6 cellular contexts compared by ENCODE assay signal in the genomic region with DNA sequence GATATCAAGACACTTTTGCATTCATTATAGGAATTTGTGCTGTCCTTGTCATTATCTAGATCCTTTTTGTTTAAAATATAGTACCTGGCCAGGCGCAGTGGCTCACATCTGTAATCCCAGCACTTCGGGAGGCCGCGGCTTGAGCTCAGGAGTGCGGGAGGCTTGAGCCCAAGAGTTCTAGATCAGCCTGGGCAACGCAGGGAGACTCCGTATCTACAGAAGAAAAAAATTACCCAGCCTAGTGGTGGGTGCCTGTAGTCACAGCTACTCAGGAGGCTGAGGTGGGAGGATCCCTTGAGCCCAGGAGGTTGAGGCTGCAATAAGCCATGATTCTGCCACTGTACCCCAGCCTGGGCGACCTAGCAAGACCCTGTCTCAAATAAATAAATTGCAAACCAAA. TPM values are rescaled to one million over a fixed set of nuclear protein-coding genes. Genes with fewer than 3 reads are reported as not detected.
DNase-seq lines count a peak whose midpoint lies in the region; ATAC-seq and TF ChIP-seq lines count a peak whose summit lies in the region.

No MANE protein-coding gene starts in this region.

- peak; percentile 36 for DNase-seq in HK-2 (ENCODE audit: unreplicated experiment)
- DNase-seq in activated CD8-positive, alpha-beta T cell treated with anti-CD3 and anti-CD28 coated beads, Interleukin-2, amount 10 ng/mL, durations not matched to agents 7 days and 5 days, result no peak
- peak; percentile 46 for DNase-seq in left kidney (ENCODE audit: low read depth, low spot score)
- DNase-seq in dedifferentiated amniotic fluid mesenchymal stem cell (ENCODE audit: extremely low spot score), result no peak
- no peak for DNase-seq in HEK293T (ENCODE audit: extremely low spot score)

- no peak for ATAC-seq in activated CD8-positive, alpha-beta T cell treated with anti-CD3 and anti-CD28 coated beads, Interleukin-2, amount 10 ng/mL, durations not matched to agents 7 days and 5 days
- ATAC-seq in HG03159 (IDR thresholded peaks at IDR 0.05; ENCODE audit: unreplicated experiment), result no peak

- H3K4me3 Mint-ChIP-seq in activated CD8-positive, alpha-beta T cell treated with anti-CD3 and anti-CD28 coated beads, Interleukin-2, amount 10 ng/mL, durations not matched to agents 7 days and 5 days, result peak overlapping the region; percentile 98

- no peaks in the 10 kb centered on the region for H3K36me3 Mint-ChIP-seq in activated CD8-positive, alpha-beta T cell treated with anti-CD3 and anti-CD28 coated beads, Interleukin-2, amount 10 ng/mL, durations not matched to agents 7 days and 5 days (ENCODE audit: low read depth)

- H3K27me3 Mint-ChIP-seq in activated CD8-positive, alpha-beta T cell treated with anti-CD3 and anti-CD28 coated beads, Interleukin-2, amount 10 ng/mL, durations not matched to agents 7 days and 5 days (ENCODE audit: low read depth), result no peaks in the 10 kb centered on the region

- no peaks in the 10 kb centered on the region for H3K9me3 Mint-ChIP-seq in activated CD8-positive, alpha-beta T cell treated with anti-CD3 and anti-CD28 coated beads, Interleukin-2, amount 10 ng/mL, durations not matched to agents 7 days and 5 days (ENCODE audit: insufficient read depth)

- H3K4me1 Mint-ChIP-seq in activated CD8-positive, alpha-beta T cell treated with anti-CD3 and anti-CD28 coated beads, Interleukin-2, amount 10 ng/mL, durations not matched to agents 7 days and 5 days (ENCODE audit: low read depth), result peaks cover 20% of the 10 kb centered on the region

- CTCF ChIA-PET in activated CD8-positive, alpha-beta T cell treated with anti-CD3 and anti-CD28 coated beads, Interleukin-2, amount 10 ng/mL, durations not matched to agents 7 days and 5 days (lab: Charles Lee), result no interaction called here
- CTCF ChIA-PET in HEK293T (lab: Yijun Ruan, JAX), result interaction anchor here (0.5 kb wide), 1 partner anchor 100 kb away, joined by 3 read pairs; no protein-coding TSS in a partner anchor

- no peak overlapping the region for H3K27ac Mint-ChIP-seq in activated CD8-positive, alpha-beta T cell treated with anti-CD3 and anti-CD28 coated beads, Interleukin-2, amount 10 ng/mL, durations not matched to agents 7 days and 5 days

- POLR2A ChIA-PET in activated CD8-positive, alpha-beta T cell treated with anti-CD3 and anti-CD28 coated beads, Interleukin-2, amount 10 ng/mL, durations not matched to agents 7 days and 5 days (lab: Charles Lee), result no interaction called here
- POLR2A ChIA-PET in HEK293T (lab: Yijun Ruan, JAX), result no interaction called here

TF ChIP-seq in HEK293T, 16 proteins besides CTCF, POLR2A, EP300 and RAD21:
- no peak for TF ChIP-seq NFRKB (IDR thresholded peaks at IDR 0.05)
- no peak for TF ChIP-seq HDGF (IDR thresholded peaks at IDR 0.05; ENCODE audit: borderline replicate concordance)
- TF ChIP-seq ELF4 (IDR thresholded peaks at IDR 0.05), result no peak
- no peak for TF ChIP-seq TARDBP (IDR thresholded peaks at IDR 0.05)
- no peak for TF ChIP-seq SP1 (IDR thresholded peaks at IDR 0.05)
- no peak for TF ChIP-seq CTBP1 (IDR thresholded peaks at IDR 0.05; ENCODE audit: borderline replicate concordance)
- no peak for TF ChIP-seq ARNT (IDR thresholded peaks at IDR 0.05)
- TF ChIP-seq ZNF384 (IDR thresholded peaks at IDR 0.05), result no peak
- TF ChIP-seq, protein P1, sequence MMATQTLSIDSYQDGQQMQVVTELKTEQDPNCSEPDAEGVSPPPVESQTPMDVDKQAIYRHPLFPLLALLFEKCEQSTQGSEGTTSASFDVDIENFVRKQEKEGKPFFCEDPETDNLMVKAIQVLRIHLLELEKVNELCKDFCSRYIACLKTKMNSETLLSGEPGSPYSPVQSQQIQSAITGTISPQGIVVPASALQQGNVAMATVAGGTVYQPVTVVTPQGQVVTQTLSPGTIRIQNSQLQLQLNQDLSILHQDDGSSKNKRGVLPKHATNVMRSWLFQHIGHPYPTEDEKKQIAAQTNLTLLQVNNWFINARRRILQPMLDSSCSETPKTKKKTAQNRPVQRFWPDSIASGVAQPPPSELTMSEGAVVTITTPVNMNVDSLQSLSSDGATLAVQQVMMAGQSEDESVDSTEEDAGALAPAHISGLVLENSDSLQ (IDR thresholded peaks at IDR 0.05), result no peak
- TF ChIP-seq FOXA1 (IDR thresholded peaks at IDR 0.05), result no peak
- no peak for TF ChIP-seq FOXK2 (IDR thresholded peaks at IDR 0.05)
- TF ChIP-seq BHLHE40 (IDR thresholded peaks at IDR 0.05; ENCODE audit: borderline replicate concordance), result no peak
- TF ChIP-seq L3MBTL2 (conservative IDR thresholded peaks at IDR 0.05), result no peak
- TF ChIP-seq SUZ12 (IDR thresholded peaks at IDR 0.05), result no peak
- no peak for TF ChIP-seq LEF1 (IDR thresholded peaks at IDR 0.05; ENCODE audit: borderline replicate concordance)
- no peak for TF ChIP-seq FOXM1 (IDR thresholded peaks at IDR 0.05; ENCODE audit: borderline replicate concordance)

RNA-seq across cellular contexts. Expression of a gene that starts 0.6 kb away (rescaled TPM):
- 1 to 10 TPM; 1.1 to 1.2 TPM for total RNA-seq in activated CD8-positive, alpha-beta T cell treated with anti-CD3 and anti-CD28 coated beads, Interleukin-2, amount 10 ng/mL, durations not matched to agents 7 days and 5 days

RNA-seq across cellular contexts. Expression of a gene that starts 6.5 kb away (rescaled TPM):
- total RNA-seq in activated CD8-positive, alpha-beta T cell treated with anti-CD3 and anti-CD28 coated beads, Interleukin-2, amount 10 ng/mL, durations not matched to agents 7 days and 5 days, result 1 to 10 TPM; 8.9 to 9.5 TPM

RNA-seq across cellular contexts. Expression of a gene that starts 44.4 kb away (rescaled TPM):
- total RNA-seq in activated CD8-positive, alpha-beta T cell treated with anti-CD3 and anti-CD28 coated beads, Interleukin-2, amount 10 ng/mL, durations not matched to agents 7 days and 5 days, result not detected

RNA-seq across cellular contexts. Expression of a gene that starts 49.7 kb away (rescaled TPM):
- total RNA-seq in activated CD8-positive, alpha-beta T cell treated with anti-CD3 and anti-CD28 coated beads, Interleukin-2, amount 10 ng/mL, durations not matched to agents 7 days and 5 days, result not detected

RNA-seq across cellular contexts. Expression of a gene that starts 53.1 kb away (rescaled TPM):
- 1 to 10 TPM; 1.1 to 1.7 TPM for total RNA-seq in activated CD8-positive, alpha-beta T cell treated with anti-CD3 and anti-CD28 coated beads, Interleukin-2, amount 10 ng/mL, durations not matched to agents 7 days and 5 days

Comparison
In these comparisons a context has a peak if more than half of its experiments do, and no peak if none do; other contexts are left out.
1. DNase-seq: peak in HK-2 (single experiment) and left kidney (single experiment); none in activated CD8-positive, alpha-beta T cell treated with anti-CD3 and anti-CD28 coated beads, Interleukin-2, amount 10 ng/mL, durations not matched to agents 7 days and 5 days (single experiment), dedifferentiated amniotic fluid mesenchymal stem cell (single experiment) and HEK293T (single experiment).